In genomic region chr4:71558248-71558647, GRCh38 we compare ENCODE assay signal across 14 cellular contexts.
DNase-seq lines count a peak whose midpoint lies in the region; ATAC-seq and TF ChIP-seq lines count a peak whose summit lies in the region.
"Had no signal": no experiment of that assay in that cellular context is flagged by ENCODE, and none has a peak within 500 bp of the region (broad histone marks: within the 10 kb centered on the region; RNA-seq: fewer than 3 reads in every experiment).

No MANE protein-coding gene starts in this region.

- H3K9ac ChIP-seq in SK-N-SH: no peak overlapping the region

- no peaks in the 10 kb centered on the region for H3K27me3 ChIP-seq in vagina
- no peaks in the 10 kb centered on the region for H3K27me3 ChIP-seq in SK-N-SH (ENCODE audit: insufficient read depth)
- H3K27me3 ChIP-seq: dorsolateral prefrontal cortex, left lung, neutrophil had no signal

- no peak for TF ChIP-seq RAD21 in SK-N-SH (IDR thresholded peaks at IDR 0.05; ENCODE audit: low read length)

- ATAC-seq in GM19043 (IDR thresholded peaks at IDR 0.05; ENCODE audit: low read depth, unreplicated experiment): peak; percentile 61
- peak; percentile 73 for ATAC-seq in HG02623 (IDR thresholded peaks at IDR 0.05; ENCODE audit: unreplicated experiment)
- peak; percentile 82 for ATAC-seq in HG03354 (IDR thresholded peaks at IDR 0.05; ENCODE audit: poor library complexity, severe bottlenecking, unreplicated experiment)
- ATAC-seq: HepG2, left lung had no signal

- no peak overlapping the region for H3K27ac ChIP-seq in vagina
- H3K27ac ChIP-seq in SK-N-SH (ENCODE audit: low read depth in 2 of 2, low read length in 1 of 2): no peak overlapping the region
- H3K27ac ChIP-seq: dorsolateral prefrontal cortex, left lung, neutrophil had no signal

- no peak overlapping the region for H3K4me2 ChIP-seq in SK-N-SH

- no peaks in the 10 kb centered on the region for H4K20me1 ChIP-seq in SK-N-SH (ENCODE audit: insufficient read depth)

- no peak for TF ChIP-seq CTCF in GM10248 (IDR thresholded peaks at IDR 0.05; ENCODE audit: control extremely low read depth, extremely low read depth, low read depth, missing control alignments)
- no peak for TF ChIP-seq CTCF in vagina (IDR thresholded peaks at IDR 0.05)
- TF ChIP-seq CTCF in SK-N-SH (IDR thresholded peaks at IDR 0.05): no peak

- DNase-seq in GM10248 (ENCODE audit: extremely low spot score) (peak; percentile 1), GM19238 (ENCODE audit: insufficient read length, low spot score) (no peak), vagina (ENCODE audit: extremely low spot score in 2 of 2) (no peak), SK-N-SH (no peak), NCI-H1092 treated with DMSO at 0.1 percent for 48 hours (lab: John Stamatoyannopoulos, UW) (no peak)
- DNase-seq: amniotic stem cell, dorsolateral prefrontal cortex, glutamatergic neuron, left lung had no signal

- no peak overlapping the region for H3K4me3 ChIP-seq in vagina
- no peak overlapping the region for H3K4me3 ChIP-seq in SK-N-SH (ENCODE audit: low read depth in 2 of 2, low read length in 1 of 2)
- H3K4me3 ChIP-seq: dorsolateral prefrontal cortex, left lung had no signal

- H3K4me1 ChIP-seq in vagina (no peaks in the 10 kb centered on the region), SK-N-SH (ENCODE audit: control insufficient read depth in 1 of 2, insufficient read depth in 2 of 2, low read depth in 1 of 2, low read length in 1 of 2) (no peaks in the 10 kb centered on the region)
- H3K4me1 ChIP-seq: left lung had no signal

- no peak overlapping the region for H2AFZ ChIP-seq in SK-N-SH (ENCODE audit: low read depth)

- POLR2A ChIA-PET in GM10248 (lab: Yijun Ruan, JAX): no interaction called here
- POLR2A ChIA-PET in SK-N-SH (lab: Yijun Ruan, JAX): no interaction called here

- TF ChIP-seq POLR2A in vagina (IDR thresholded peaks at IDR 0.05): no peak

- H3K36me3 ChIP-seq in vagina: no peaks in the 10 kb centered on the region
- H3K36me3 ChIP-seq in SK-N-SH (replicated peaks in 1 of 2; ENCODE audit: control insufficient read depth in 1 of 2, insufficient read depth in 2 of 2, low read length in 1 of 2): no peaks in the 10 kb centered on the region
- H3K36me3 ChIP-seq: left lung, neutrophil had no signal

- 0% methylated on average over 1 of the region's 1 CpG for WGBS in SK-N-SH (ENCODE audit: low lambda C conversion rate)

- no peak for TF ChIP-seq EP300 in SK-N-SH (IDR thresholded peaks at IDR 0.05; ENCODE audit: borderline replicate concordance in 1 of 2, low read depth in 1 of 2, low read length in 1 of 2)

- intact Hi-C loops in vagina (cut with DNase I): no loop called here

- no peaks in the 10 kb centered on the region for H3K9me2 ChIP-seq in SK-N-SH

- H3K79me2 ChIP-seq in SK-N-SH (ENCODE audit: insufficient read depth): no peaks in the 10 kb centered on the region

- peaks cover 11% of the 10 kb centered on the region for H3F3A ChIP-seq in SK-N-SH (replicated peaks; ENCODE audit: insufficient read depth)

- H3K9me3 ChIP-seq in vagina (no peaks in the 10 kb centered on the region), SK-N-SH (no peaks in the 10 kb centered on the region)
- H3K9me3 ChIP-seq: left lung, neutrophil had no signal

- CTCF ChIA-PET in GM10248 (lab: Yijun Ruan, JAX) (no interaction called here), SK-N-SH (lab: Yijun Ruan, JAX) (no interaction called here)

TF ChIP-seq in SK-N-SH, 30 proteins besides CTCF, POLR2A, EP300 and RAD21:
- TF ChIP-seq EZH2phosphoT487 (IDR thresholded peaks at IDR 0.05; ENCODE audit: borderline replicate concordance, low read depth) (no peak), USF2 (IDR thresholded peaks at IDR 0.05; ENCODE audit: borderline replicate concordance, low read depth, low read length) (no peak), YY1 (IDR thresholded peaks at IDR 0.05; ENCODE audit: low read depth) (no peak), ZBTB33 (IDR thresholded peaks at IDR 0.05; ENCODE audit: borderline replicate concordance, low read depth) (no peak), MEF2A (IDR thresholded peaks at IDR 0.05; ENCODE audit: borderline replicate concordance, low read depth) (no peak), NRF1 (IDR thresholded peaks at IDR 0.05; ENCODE audit: low read depth, low read length) (no peak), FOXJ3 (CRISPR knock-in tag; IDR thresholded peaks at IDR 0.05) (no peak), REST (IDR thresholded peaks at IDR 0.05; ENCODE audit: low read depth, low read length) (no peak)
TF ChIP-seq in SK-N-SH: peak in this region for 0.
